In the genomic region with DNA sequence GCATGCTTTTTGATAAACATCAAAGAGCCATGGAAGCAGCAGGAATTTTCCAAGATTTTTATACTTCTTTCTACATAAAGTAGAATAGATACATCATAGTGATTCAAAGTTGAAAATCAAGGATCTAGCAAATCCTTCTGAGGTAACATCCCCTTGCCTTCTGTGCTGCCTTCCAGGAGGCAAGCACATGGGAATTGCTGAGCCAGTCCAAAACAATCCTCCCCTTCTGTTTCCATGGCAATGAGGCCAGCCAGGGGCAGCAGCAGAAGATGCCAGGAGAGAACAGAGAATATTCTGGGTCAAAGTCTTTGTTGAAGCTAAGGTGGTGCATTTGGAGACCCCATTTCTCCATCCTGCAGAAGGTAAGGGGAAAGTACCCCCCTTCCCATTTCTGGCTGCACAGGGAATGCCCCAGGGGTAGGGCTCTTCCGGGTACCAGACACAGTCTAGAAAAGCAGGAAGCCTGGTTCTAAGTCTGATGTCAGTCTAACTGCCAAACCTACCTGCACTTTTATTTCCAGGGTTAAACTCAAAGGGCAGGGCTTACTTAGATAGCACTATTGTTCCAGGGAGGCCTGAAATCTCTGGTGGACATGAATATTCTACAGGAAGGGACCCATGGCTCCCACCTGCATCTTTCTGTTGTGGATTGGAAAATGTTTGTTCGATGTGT, we compare ENCODE assay signal across 1 cellular context.
TF ChIP-seq lines count a peak whose summit lies in the region.

No MANE protein-coding gene starts in this region.

TF ChIP-seq in K562, 482 proteins besides CTCF, POLR2A, EP300 and RAD21:
- TF ChIP-seq ZNF766 (CRISPR knock-in tag; conservative IDR thresholded peaks at IDR 0.05) (no peak), ELF1 (tag; IDR thresholded peaks at IDR 0.05) (0 out of 2 replicates have a peak, but pooled peaks have one; percentile 28), RFX1 (IDR thresholded peaks at IDR 0.05) (peak; percentile 65)
